ENCODE assay signal across 8 cellular contexts in genomic region chr19:4914736-4915501, GRCh38. TPM values are rescaled to one million over a fixed set of nuclear protein-coding genes. Genes with fewer than 3 reads are reported as not detected.
A peak's percentile ranks its signal among the peaks of the same experiment; 100 is the strongest.
DNase-seq lines count a peak whose midpoint lies in the region; ATAC-seq, FAIRE-seq and TF ChIP-seq lines count a peak whose summit lies in the region.

No MANE protein-coding gene starts in this region.

- WGBS in mesodermal cell (ENCODE audit: insufficient coverage in 2 of 2), 2 experiments, result 88% methylated on average over 15 to 20 of the region's 23 CpGs

- peak; percentile 66 for FAIRE-seq in H54 (lab: Jason Lieb, UNC)

- H3K27ac Mint-ChIP-seq in stimulated activated naive CD8-positive, alpha-beta T cell treated with anti-CD3 and anti-CD28 coated beads, Interleukin-15, Interleukin-2, amounts not matched to agents 100 ng/mL and 50 ng/mL, for 24 hours, result peak overlapping the region; percentile 89

- H3K4me3 ChIP-seq in astrocyte of the spinal cord (ENCODE audit: low read depth, low read length), result no peak overlapping the region
- H3K4me3 ChIP-seq in mesodermal cell (ENCODE audit: extremely low read depth, insufficient read depth, low read length, poor library complexity, severe bottlenecking), result no peak overlapping the region

- H3K4me3 Mint-ChIP-seq in stimulated activated naive CD8-positive, alpha-beta T cell treated with anti-CD3 and anti-CD28 coated beads, Interleukin-15, Interleukin-2, amounts not matched to agents 100 ng/mL and 50 ng/mL, for 24 hours, result peak overlapping the region; percentile 84

- H3K27me3 Mint-ChIP-seq in stimulated activated naive CD8-positive, alpha-beta T cell treated with anti-CD3 and anti-CD28 coated beads, Interleukin-15, Interleukin-2, amounts not matched to agents 100 ng/mL and 50 ng/mL, for 24 hours, result no peaks in the 10 kb centered on the region

- ATAC-seq in GM19023 (IDR thresholded peaks at IDR 0.05; ENCODE audit: unreplicated experiment), result no peak
- no peak for ATAC-seq in HG03025 (IDR thresholded peaks at IDR 0.05; ENCODE audit: low FRiP score, unreplicated experiment)

- H3K36me3 ChIP-seq in mesodermal cell (ENCODE audit: control insufficient read depth, insufficient read depth, low read length), result peaks cover 65% of the 10 kb centered on the region

- in situ Hi-C loops in astrocyte of the spinal cord (cut with HindIII; ENCODE audit: low sequenced_read_pairs), result no loop called here

- TF ChIP-seq POLR2A in H54 (IDR thresholded peaks at IDR 0.05; ENCODE audit: low read depth, low read length), result no peak

- no peak for TF ChIP-seq CTCF in astrocyte of the spinal cord (IDR thresholded peaks at IDR 0.05; ENCODE audit: low read depth, low read length)

- H3K9me3 ChIP-seq in mesodermal cell (ENCODE audit: control insufficient read depth, low read length), result no peaks in the 10 kb centered on the region

- H3K4me1 Mint-ChIP-seq in stimulated activated naive CD8-positive, alpha-beta T cell treated with anti-CD3 and anti-CD28 coated beads, Interleukin-15, Interleukin-2, amounts not matched to agents 100 ng/mL and 50 ng/mL, for 24 hours (ENCODE audit: low read depth), result peaks cover 59% of the 10 kb centered on the region

- peak overlapping the region; percentile 41 for H3K27ac ChIP-seq in mesodermal cell (ENCODE audit: low read depth, low read length, severe bottlenecking)

- H3K9me3 Mint-ChIP-seq in stimulated activated naive CD8-positive, alpha-beta T cell treated with anti-CD3 and anti-CD28 coated beads, Interleukin-15, Interleukin-2, amounts not matched to agents 100 ng/mL and 50 ng/mL, for 24 hours, result no peaks in the 10 kb centered on the region

- peaks cover 72% of the 10 kb centered on the region for H3K36me3 Mint-ChIP-seq in stimulated activated naive CD8-positive, alpha-beta T cell treated with anti-CD3 and anti-CD28 coated beads, Interleukin-15, Interleukin-2, amounts not matched to agents 100 ng/mL and 50 ng/mL, for 24 hours (ENCODE audit: low read depth)

- peaks cover 30% of the 10 kb centered on the region for H3K4me1 ChIP-seq in mesodermal cell (ENCODE audit: control insufficient read depth, insufficient read depth, low read length, poor library complexity, severe bottlenecking)

- DNase-seq in H54 (ENCODE audit: insufficient read length, low spot score) (peak; percentile 86), T-helper 9 cell (peak; percentile 61), astrocyte of the spinal cord (ENCODE audit: low read depth, low spot score) (peak; percentile 84), NCI-H1092 (lab: John Stamatoyannopoulos, UW) (no peak)

RNA-seq across cellular contexts. Expression of gene UHRF1, which starts 5.6 kb away (rescaled TPM):
- 24.0 TPM for polyA plus RNA-seq in mesodermal cell (2013, experiment 1 of 2)
- 22.7 TPM for polyA plus RNA-seq in mesodermal cell (2013, experiment 2 of 2)

RNA-seq across cellular contexts. Expression of gene ARRDC5, which starts 12.2 kb away (rescaled TPM):
- not detected for polyA plus RNA-seq in mesodermal cell (2013, experiment 1 of 2)
- polyA plus RNA-seq in mesodermal cell (2013, experiment 2 of 2), result not detected

RNA-seq across cellular contexts. Expression of gene PLIN3, which starts 47.5 kb away (rescaled TPM):
- 120 TPM for polyA plus RNA-seq in mesodermal cell (2013, experiment 1 of 2)
- polyA plus RNA-seq in mesodermal cell (2013, experiment 2 of 2), result 106 TPM

RNA-seq across cellular contexts. Expression of gene KDM4B, which starts 54.0 kb away (rescaled TPM):
- polyA plus RNA-seq in mesodermal cell (2013, experiment 1 of 2), result 32.4 TPM
- polyA plus RNA-seq in mesodermal cell (2013, experiment 2 of 2), result 31.6 TPM
